Comparison of ENCODE assay signal across 20 cellular contexts in the genomic region with DNA sequence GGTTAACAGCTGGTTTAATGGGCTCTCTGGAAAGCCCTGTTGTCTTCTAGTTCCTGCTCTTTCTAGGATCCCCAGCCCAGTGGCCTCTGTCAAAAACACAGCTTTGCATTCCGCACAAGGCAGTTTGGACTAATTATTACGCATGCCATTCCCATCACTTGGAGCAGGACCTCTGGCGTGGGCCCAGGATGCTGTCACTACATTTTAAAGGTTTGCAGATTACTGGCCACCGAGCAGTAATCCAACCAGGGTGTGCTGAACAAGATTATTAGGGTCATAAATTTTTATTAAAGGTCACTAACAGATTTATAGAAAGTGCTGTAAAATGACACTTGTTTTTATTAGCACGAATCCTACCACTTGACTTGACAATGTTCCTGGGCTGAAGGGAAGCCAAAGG.
DNase-seq lines count a peak whose midpoint lies in the region; ATAC-seq, FAIRE-seq and TF ChIP-seq lines count a peak whose summit lies in the region.
"Had no signal": no experiment of that assay in that cellular context is flagged by ENCODE, and none has a peak within 500 bp of the region (broad histone marks: within the 10 kb centered on the region; RNA-seq: fewer than 3 reads in every experiment).

No MANE protein-coding gene starts in this region.

- peaks cover 4% of the 10 kb centered on the region for H3K4me1 Mint-ChIP-seq in endodermal cell

- no peaks in the 10 kb centered on the region for H3K9me3 ChIP-seq in left ventricle myocardium inferior (replicated peaks)
- H3K9me3 ChIP-seq in endodermal cell (ENCODE audit: control insufficient read depth, low read length) = no peaks in the 10 kb centered on the region
- H3K9me3 ChIP-seq: BLaER1 treated with 17β-estradiol and CSF1 and Interleukin-3, amounts not matched to agents 10 nM and 100 nM had no signal

- no peak overlapping the region for H3K4me3 ChIP-seq in left ventricle myocardium inferior
- H3K4me3 ChIP-seq in endodermal cell (ENCODE audit: low read length) = no peak overlapping the region
- H3K4me3 ChIP-seq: BLaER1 treated with 17β-estradiol and CSF1 and Interleukin-3, amounts not matched to agents 10 nM and 100 nM; K562; PC-9 had no signal

- H3K4me1 ChIP-seq in left ventricle myocardium inferior (peaks cover 9% of the 10 kb centered on the region), endodermal cell (ENCODE audit: control insufficient read depth, insufficient read depth, low read length) (no peaks in the 10 kb centered on the region)

- intact Hi-C loops in left ventricle myocardium inferior (cut with micrococcal nuclease) = no loop called here
- intact Hi-C loops in left cardiac atrium (cut with DNase I) = no loop called here

- peak; percentile 23 for DNase-seq in left ventricle myocardium inferior
- DNase-seq in left cardiac atrium = no peak
- DNase-seq in retina = peak; percentile 33
- DNase-seq in endodermal cell = no peak
- no peak for DNase-seq in activated effector memory CD4-positive, alpha-beta T cell treated with Interleukin-2 at 50 U/mL for 16 hours
- no peak for DNase-seq in activated CD4-positive, alpha-beta T cell treated with anti-CD3 and anti-CD28 coated beads, Interleukin-2, amount 50 U/mL, for 4 hours
- DNase-seq: CD4-positive, alpha-beta T cell; MM.1S; NCI-H2029 treated with DMSO at 0.1 percent for 48 hours; NCI-H446 treated with DMSO at 0.1 percent for 48 hours; PC-9; SHP77 had no signal

- H3K27ac ChIP-seq in left ventricle myocardium inferior (replicated peaks) (no peak overlapping the region), endodermal cell (ENCODE audit: low read depth, low read length) (no peak overlapping the region)
- H3K27ac ChIP-seq: BLaER1 treated with 17β-estradiol and CSF1 and Interleukin-3, amounts not matched to agents 10 nM and 100 nM; PC-9 had no signal

- H3K36me3 ChIP-seq in left ventricle myocardium inferior (no peaks in the 10 kb centered on the region), endodermal cell (ENCODE audit: control insufficient read depth, insufficient read depth, low read length) (no peaks in the 10 kb centered on the region)
- H3K36me3 ChIP-seq: BLaER1 treated with 17β-estradiol and CSF1 and Interleukin-3, amounts not matched to agents 10 nM and 100 nM had no signal

- 90 to 92% methylated on average over 3 to 5 of the region's 5 CpGs for WGBS in endodermal cell (ENCODE audit: insufficient coverage in 1 of 2, insufficient read length in 1 of 2), 2 experiments

- no peaks in the 10 kb centered on the region for H3K36me3 Mint-ChIP-seq in endodermal cell (ENCODE audit: low read depth)

- peaks cover 15% of the 10 kb centered on the region for H3K27me3 ChIP-seq in left ventricle myocardium inferior (ENCODE audit: low read depth)
- H3K27me3 ChIP-seq in endodermal cell (ENCODE audit: control insufficient read depth, insufficient read depth, low read length, poor library complexity, severe bottlenecking) = no peaks in the 10 kb centered on the region
- H3K27me3 ChIP-seq: BLaER1 treated with 17β-estradiol and CSF1 and Interleukin-3, amounts not matched to agents 10 nM and 100 nM had no signal

- H3K9me3 Mint-ChIP-seq in endodermal cell = no peaks in the 10 kb centered on the region
- H3K9me3 Mint-ChIP-seq: CD4-positive, alpha-beta T cell had no signal

- no peak overlapping the region for H3K27ac Mint-ChIP-seq in endodermal cell
- H3K27ac Mint-ChIP-seq: CD4-positive, alpha-beta T cell had no signal

- FAIRE-seq in endometrium (lab: Jason Lieb, UNC) = peak; percentile 51
- FAIRE-seq: A204.1, D721Med, GM18507, H54, HTR-8/SVneo, K562 had no signal

- no peak overlapping the region for H3K9ac ChIP-seq in endodermal cell (ENCODE audit: extremely low read depth, low read length, poor library complexity, severe bottlenecking)
- H3K9ac ChIP-seq: BLaER1 treated with 17β-estradiol and CSF1 and Interleukin-3, amounts not matched to agents 10 nM and 100 nM had no signal

- no peak for TF ChIP-seq CTCF in left ventricle myocardium inferior (IDR thresholded peaks at IDR 0.05; ENCODE audit: borderline replicate concordance)
- no peak for TF ChIP-seq CTCF in endodermal cell (conservative IDR thresholded peaks at IDR 0.05)

- H3K4me3 Mint-ChIP-seq in endodermal cell = no peak overlapping the region
- H3K4me3 Mint-ChIP-seq: CD4-positive, alpha-beta T cell had no signal

- no peaks in the 10 kb centered on the region for H3K27me3 Mint-ChIP-seq in endodermal cell (ENCODE audit: insufficient read depth)
- H3K27me3 Mint-ChIP-seq: CD4-positive, alpha-beta T cell had no signal

- ATAC-seq in left cardiac atrium = no peak
- ATAC-seq: K562 had no signal

Comparison
In these comparisons a context has a peak if more than half of its experiments do, and no peak if none do; other contexts are left out.
1. DNase-seq: peak in left ventricle myocardium inferior (single experiment) and retina (single experiment); none in left cardiac atrium (single experiment), endodermal cell (single experiment), activated effector memory CD4-positive, alpha-beta T cell treated with Interleukin-2 at 50 U/mL for 16 hours (single experiment) and activated CD4-positive, alpha-beta T cell treated with anti-CD3 and anti-CD28 coated beads, Interleukin-2, amount 50 U/mL, for 4 hours (0 of 2).